Comparison of ENCODE assay signal across 21 cellular contexts in the genomic region with DNA sequence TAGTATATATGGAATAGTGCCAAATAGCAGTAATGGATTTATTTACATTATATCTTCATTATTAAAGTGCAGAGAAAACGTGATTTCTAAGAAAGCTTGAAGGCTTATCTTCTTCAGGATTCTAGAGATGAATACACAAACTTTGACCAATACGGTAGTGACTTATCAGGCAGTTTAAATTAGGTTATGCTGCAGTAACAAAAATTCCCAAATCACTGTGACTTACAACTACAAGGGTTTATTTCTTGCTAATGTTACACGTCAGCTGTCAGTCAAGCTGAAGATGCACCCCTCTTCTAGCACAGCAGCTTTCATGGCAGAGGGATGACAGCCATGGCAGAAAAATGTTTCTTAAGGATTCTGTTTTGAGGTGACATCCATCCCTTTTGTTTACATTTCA.
DNase-seq lines count a peak whose midpoint lies in the region; ATAC-seq, FAIRE-seq and TF ChIP-seq lines count a peak whose summit lies in the region.
"Had no signal": no experiment of that assay in that cellular context is flagged by ENCODE, and none has a peak within 500 bp of the region (broad histone marks: within the 10 kb centered on the region; RNA-seq: fewer than 3 reads in every experiment).

No MANE protein-coding gene starts in this region.

- FAIRE-seq in HepG2 (lab: Jason Lieb, UNC), result no peak
- FAIRE-seq: D721Med, G401.6, GM12891, GM18507 had no signal

- H3K9me3 ChIP-seq in HepG2 (ENCODE audit: low read length), result no peaks in the 10 kb centered on the region
- H3K9me3 ChIP-seq in right lobe of liver, result no peaks in the 10 kb centered on the region
- no peaks in the 10 kb centered on the region for H3K9me3 ChIP-seq in hepatocyte (ENCODE audit: low read depth)
- H3K9me3 ChIP-seq in skeletal muscle satellite cell (replicated peaks; ENCODE audit: low read length), result no peaks in the 10 kb centered on the region

- in situ Hi-C loops in HepG2 (cut with HindIII; ENCODE audit: extremely low pct_ligation_motif_present, low pct_unique_long_range_greater_than_20kb), result no loop called here

- intact Hi-C loops in HepG2 (cut with micrococcal nuclease; ENCODE audit: unreplicated experiment), result no loop called here
- intact Hi-C loops in right lobe of liver (cut with DNase I), result no loop called here

- BruUV-seq in HepG2 (replicated peaks; lab: Mats Ljungman, UMichigan), result no TSS peak

- H4K20me1 ChIP-seq in HepG2 (ENCODE audit: insufficient read depth, low read length) (no peaks in the 10 kb centered on the region), hepatocyte (ENCODE audit: insufficient read depth, poor library complexity, severe bottlenecking) (no peaks in the 10 kb centered on the region)
- H4K20me1 ChIP-seq: BLaER1 treated with 17β-estradiol and CSF1 and Interleukin-3, amounts not matched to agents 10 nM and 100 nM had no signal

- H3K9me2 ChIP-seq in hepatocyte (replicated peaks; ENCODE audit: insufficient read depth), result no peaks in the 10 kb centered on the region

- H3K4me3 ChIP-seq in HepG2 (replicated peaks in 1 of 3; ENCODE audit: insufficient read depth in 1 of 3, low read depth in 2 of 3, low read length in 3 of 3) (no peak overlapping the region), right lobe of liver (no peak overlapping the region), hepatocyte (no peak overlapping the region), skeletal muscle satellite cell (ENCODE audit: low read length) (no peak overlapping the region)
- H3K4me3 ChIP-seq: A549; BLaER1 treated with 17β-estradiol and CSF1 and Interleukin-3, amounts not matched to agents 10 nM and 100 nM had no signal

- POLR2A ChIA-PET in HepG2 (lab: Yijun Ruan, JAX), result no interaction called here

- TF ChIP-seq EP300 in HepG2 (IDR thresholded peaks at IDR 0.05; ENCODE audit: low read depth in 2 of 2, low read length in 2 of 2) (no peak), HepG2 (CRISPR knock-in tag; IDR thresholded peaks at IDR 0.05; ENCODE audit: borderline replicate concordance) (no peak)

- TF ChIP-seq CTCF in HepG2 (CRISPR knock-in tag; IDR thresholded peaks at IDR 0.05), result no peak
- TF ChIP-seq CTCF in right lobe of liver (IDR thresholded peaks at IDR 0.05), result no peak
- TF ChIP-seq CTCF in hepatocyte (IDR thresholded peaks at IDR 0.05; ENCODE audit: poor library complexity), result no peak

- CTCF ChIA-PET in HepG2 (lab: Yijun Ruan, JAX; ENCODE audit: low intra/inter-chr PET ratio, low total read pairs), result no interaction called here

- H3K27ac ChIP-seq in HepG2 (ENCODE audit: extremely low read length, insufficient read depth, low read length) (no peak overlapping the region), right lobe of liver (no peak overlapping the region), hepatocyte (peak overlapping the region; percentile 7)
- H3K27ac ChIP-seq: 22Rv1; A549; BLaER1 treated with 17β-estradiol and CSF1 and Interleukin-3, amounts not matched to agents 10 nM and 100 nM; C4-2B had no signal

- H3K4me1 ChIP-seq in HepG2 (ENCODE audit: insufficient read depth, low read length) (peaks cover 13% of the 10 kb centered on the region), right lobe of liver (no peaks in the 10 kb centered on the region), hepatocyte (ENCODE audit: insufficient read depth) (no peaks in the 10 kb centered on the region), skeletal muscle satellite cell (ENCODE audit: control insufficient read depth, insufficient read depth, low read length) (peaks cover 7% of the 10 kb centered on the region)
- H3K4me1 ChIP-seq: BLaER1 treated with 17β-estradiol and CSF1 and Interleukin-3, amounts not matched to agents 10 nM and 100 nM had no signal

- no peak overlapping the region for H3K4me2 ChIP-seq in HepG2 (ENCODE audit: low read depth, low read length)
- no peak overlapping the region for H3K4me2 ChIP-seq in hepatocyte
- H3K4me2 ChIP-seq in skeletal muscle satellite cell (ENCODE audit: low read length), result peak overlapping the region; percentile 11
- H3K4me2 ChIP-seq: A549; BLaER1 treated with 17β-estradiol and CSF1 and Interleukin-3, amounts not matched to agents 10 nM and 100 nM had no signal

- TF ChIP-seq POLR2A in HepG2 (IDR thresholded peaks at IDR 0.05; ENCODE audit: insufficient read depth in 1 of 2, low read depth in 2 of 2, low read length in 2 of 2) (no peak), right lobe of liver (IDR thresholded peaks at IDR 0.05) (no peak)

- no peak for DNase-seq in HepG2 (ENCODE audit: low spot score)
- DNase-seq in right lobe of liver, result no peak
- no peak for DNase-seq in hepatocyte (ENCODE audit: low spot score)
- DNase-seq in NCI-H2227 treated with DMSO at 0.1 percent for 48 hours (lab: John Stamatoyannopoulos, UW), result no peak
- DNase-seq in foreskin melanocyte, result no peak
- DNase-seq: AML-193; Caco-2; Calu3; CD4-positive, alpha-beta T cell; CD8-positive, alpha-beta T cell; DMS79 treated with DMSO at 0.1 percent for 48 hours; GF-D8 had no signal

- H3K27me3 ChIP-seq in HepG2 (ENCODE audit: control insufficient read depth in 1 of 2, insufficient read depth in 2 of 2, low read length in 2 of 2), result no peaks in the 10 kb centered on the region; a peak in 1 of 5 replicates
- no peaks in the 10 kb centered on the region for H3K27me3 ChIP-seq in right lobe of liver
- H3K27me3 ChIP-seq in hepatocyte, result no peaks in the 10 kb centered on the region
- H3K27me3 ChIP-seq in skeletal muscle satellite cell (ENCODE audit: control insufficient read depth, insufficient read depth, low read length), result no peaks in the 10 kb centered on the region
- H3K27me3 ChIP-seq: BLaER1 treated with 17β-estradiol and CSF1 and Interleukin-3, amounts not matched to agents 10 nM and 100 nM had no signal

- no peak overlapping the region for H3K9ac ChIP-seq in HepG2 (ENCODE audit: insufficient read depth, low read depth, low read length)
- no peak overlapping the region for H3K9ac ChIP-seq in skeletal muscle satellite cell (ENCODE audit: low read depth, low read length)
- H3K9ac ChIP-seq: BLaER1 treated with 17β-estradiol and CSF1 and Interleukin-3, amounts not matched to agents 10 nM and 100 nM had no signal

- 72% methylated on average over 3 of the region's 3 CpGs for whole genome bisulfite sequencing in HepG2 (ENCODE audit: low lambda C conversion rate)
- 82% methylated on average over 3 of the region's 3 CpGs for WGBS in right lobe of liver (ENCODE audit: insufficient coverage, low coverage, low lambda C conversion rate, missing lambda C conversion rate)
- WGBS in hepatocyte (ENCODE audit: low lambda C conversion rate, missing lambda C conversion rate), result 84% methylated on average over 3 of the region's 3 CpGs

- H2AFZ ChIP-seq in HepG2 (ENCODE audit: low read length), result no peak overlapping the region
- no peak overlapping the region for H2AFZ ChIP-seq in hepatocyte

- no peaks in the 10 kb centered on the region for H3K79me2 ChIP-seq in HepG2 (ENCODE audit: insufficient read depth, low read length)
- H3K79me2 ChIP-seq in hepatocyte, result no peaks in the 10 kb centered on the region

- H3K36me3 ChIP-seq in HepG2 (replicated peaks in 1 of 2; ENCODE audit: control insufficient read depth in 1 of 2, insufficient read depth in 2 of 2, low read length in 2 of 2) (no peaks in the 10 kb centered on the region), right lobe of liver (no peaks in the 10 kb centered on the region), hepatocyte (replicated peaks; ENCODE audit: insufficient read depth, low read depth) (no peaks in the 10 kb centered on the region), skeletal muscle satellite cell (ENCODE audit: insufficient read depth, low read length) (no peaks in the 10 kb centered on the region)
- H3K36me3 ChIP-seq: BLaER1 treated with 17β-estradiol and CSF1 and Interleukin-3, amounts not matched to agents 10 nM and 100 nM had no signal

- TF ChIP-seq RAD21 in HepG2 (CRISPR knock-in tag; IDR thresholded peaks at IDR 0.05), result no peak

- ATAC-seq in HepG2, result no peak
- ATAC-seq in right lobe of liver, result no peak
- ATAC-seq: A549; CD8-positive, alpha-beta T cell had no signal

TF ChIP-seq in HepG2, 621 proteins besides CTCF, POLR2A, EP300 and RAD21:
- TF ChIP-seq ZNF12 (CRISPR knock-in tag; IDR thresholded peaks at IDR 0.05) (peak; percentile 90), ZFP1 (CRISPR knock-in tag; IDR thresholded peaks at IDR 0.05) (no peak), CREB1 (IDR thresholded peaks at IDR 0.05) (no peak), CREB1 (CRISPR knock-in tag; IDR thresholded peaks at IDR 0.05) (no peak)
